8 cellular contexts compared by ENCODE assay signal in genomic region chr6:79421707-79422484, GRCh38.
DNase-seq lines count a peak whose midpoint lies in the region; ATAC-seq and TF ChIP-seq lines count a peak whose summit lies in the region.

No MANE protein-coding gene starts in this region.

- H3K27ac Mint-ChIP-seq in endothelial cell (ENCODE audit: unreplicated experiment), result no peak overlapping the region

- no peaks in the 10 kb centered on the region for H3K36me3 Mint-ChIP-seq in endothelial cell (ENCODE audit: low read depth, unreplicated experiment)

- H3K27me3 ChIP-seq in layer of hippocampus (ENCODE audit: control insufficient read depth, insufficient read depth, low read length), result no peaks in the 10 kb centered on the region

- H3K4me3 Mint-ChIP-seq in endothelial cell (ENCODE audit: unreplicated experiment), result no peak overlapping the region

- H3K27me3 Mint-ChIP-seq in endothelial cell (ENCODE audit: unreplicated experiment), result no peaks in the 10 kb centered on the region

- no peak for TF ChIP-seq CTCF in endothelial cell (IDR thresholded peaks at IDR 0.05; ENCODE audit: unreplicated experiment)

- ATAC-seq in GM21619 (IDR thresholded peaks at IDR 0.05; ENCODE audit: unreplicated experiment), result peak; percentile 86

- H3K27ac ChIP-seq in layer of hippocampus (ENCODE audit: low read depth, low read length), result peak overlapping the region; percentile 54

- no peaks in the 10 kb centered on the region for H3K9me3 Mint-ChIP-seq in endothelial cell (ENCODE audit: unreplicated experiment)

- H3K4me1 Mint-ChIP-seq in endothelial cell (ENCODE audit: unreplicated experiment), result no peaks in the 10 kb centered on the region

- DNase-seq in COLO829 (ENCODE audit: low spot score) (peak; percentile 77), NCI-H1105 (lab: John Stamatoyannopoulos, UW) (peak; percentile 92), amniotic stem cell (lab: John Stamatoyannopoulos, UW) (peak; percentile 60), endothelial cell (ENCODE audit: low spot score) (no peak), iPS-NIHi7 (ENCODE audit: extremely low spot score) (no peak), germinal center (ENCODE audit: low spot score) (no peak)

Comparison
In these comparisons a context has a peak if more than half of its experiments do, and no peak if none do; other contexts are left out.
1. DNase-seq: peak in COLO829 (single experiment), NCI-H1105 (single experiment) and amniotic stem cell (single experiment); none in endothelial cell (single experiment), iPS-NIHi7 (single experiment) and germinal center (single experiment).